9 cellular contexts compared by ENCODE assay signal in the genomic region with DNA sequence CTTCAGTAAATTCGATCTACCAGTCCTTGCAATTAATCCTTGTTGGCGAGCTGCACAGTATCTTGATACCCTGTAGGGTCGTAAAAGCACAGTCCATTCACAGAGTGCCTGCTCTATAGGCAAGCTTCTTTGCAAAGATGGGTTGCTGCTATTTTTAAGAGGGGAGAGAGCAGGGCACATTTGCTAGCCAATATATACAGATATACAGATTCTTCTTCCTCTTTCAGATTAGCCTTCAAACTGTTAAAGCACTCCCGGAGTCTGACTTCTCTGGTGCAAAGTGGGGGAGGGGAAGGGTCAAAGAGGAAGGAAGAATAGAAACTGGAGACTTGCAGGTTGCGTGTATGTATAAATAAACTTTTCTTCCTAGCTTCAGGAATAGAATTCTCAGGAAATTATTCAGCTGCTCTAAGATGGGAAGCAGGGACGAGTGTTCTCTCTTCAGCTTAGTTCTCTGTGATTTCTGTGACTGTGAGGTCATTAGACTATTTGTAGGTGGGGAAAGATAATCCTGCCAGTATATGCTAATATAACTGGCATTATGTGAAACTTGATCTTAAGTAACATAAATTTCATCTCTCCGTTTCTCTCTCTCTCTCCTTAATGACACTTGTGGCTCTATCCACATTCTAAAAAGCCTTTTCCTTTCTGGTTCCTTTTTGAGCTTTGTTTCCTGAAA. TPM values are rescaled to one million over a fixed set of nuclear protein-coding genes. Genes with fewer than 3 reads are reported as not detected.
A peak's percentile ranks its signal among the peaks of the same experiment; 100 is the strongest.
DNase-seq lines count a peak whose midpoint lies in the region; ATAC-seq and TF ChIP-seq lines count a peak whose summit lies in the region.
"Had no signal": no experiment of that assay in that cellular context is flagged by ENCODE, and none has a peak within 500 bp of the region (broad histone marks: within the 10 kb centered on the region; RNA-seq: fewer than 3 reads in every experiment).

A gene with protein sequence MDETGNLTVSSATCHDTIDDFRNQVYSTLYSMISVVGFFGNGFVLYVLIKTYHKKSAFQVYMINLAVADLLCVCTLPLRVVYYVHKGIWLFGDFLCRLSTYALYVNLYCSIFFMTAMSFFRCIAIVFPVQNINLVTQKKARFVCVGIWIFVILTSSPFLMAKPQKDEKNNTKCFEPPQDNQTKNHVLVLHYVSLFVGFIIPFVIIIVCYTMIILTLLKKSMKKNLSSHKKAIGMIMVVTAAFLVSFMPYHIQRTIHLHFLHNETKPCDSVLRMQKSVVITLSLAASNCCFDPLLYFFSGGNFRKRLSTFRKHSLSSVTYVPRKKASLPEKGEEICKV (minus strand): TSS at position 242 of the 679 bp plus-strand sequence. CDS start 53,865 bp downstream, outside the sequence.

- no peak for TF ChIP-seq EP300 in esophagus muscularis mucosa (IDR thresholded peaks at IDR 0.05)

- peak within 1 kb of the TSS; percentile 62 for H3K4me3 ChIP-seq in CD8-positive, alpha-beta memory T cell (ENCODE audit: low read length)
- H3K4me3 ChIP-seq in Loucy (ENCODE audit: low read length, poor library complexity, severe bottlenecking) (peak within 1 kb of the TSS; percentile 73), esophagus muscularis mucosa (peak within 1 kb of the TSS; percentile 43 to 58 (median 52)), WERI-Rb-1 (ENCODE audit: low read depth, low read length) (no peak within 1 kb of the TSS)

- no peaks in the 10 kb centered on the region for H4K20me1 ChIP-seq in Loucy (ENCODE audit: insufficient read depth, low read length, poor library complexity, severe bottlenecking)

- no peaks in the 10 kb centered on the region for H3K36me3 Mint-ChIP-seq in CD8-positive, alpha-beta memory T cell

- no peaks in the 10 kb centered on the region for H3K36me3 ChIP-seq in CD8-positive, alpha-beta memory T cell (ENCODE audit: insufficient read depth, low read length)
- H3K36me3 ChIP-seq in Loucy (ENCODE audit: insufficient read depth, low read length) (no peaks in the 10 kb centered on the region), esophagus muscularis mucosa (no peaks in the 10 kb centered on the region), WERI-Rb-1 (no peaks in the 10 kb centered on the region)
- H3K36me3 ChIP-seq: pancreas had no signal

- peak; percentile 42 for ATAC-seq in GM21360 (IDR thresholded peaks at IDR 0.05; ENCODE audit: unreplicated experiment)

- no peaks in the 10 kb centered on the region for H3K9me2 ChIP-seq in Loucy (replicated peaks; ENCODE audit: low read depth, low read length)

- H2AFZ ChIP-seq in Loucy (ENCODE audit: low read length): peak within 1 kb of the TSS; percentile 79

- H3K27me3 ChIP-seq in CD8-positive, alpha-beta memory T cell (ENCODE audit: insufficient read depth, low read length, poor library complexity, severe bottlenecking): no peaks in the 10 kb centered on the region
- H3K27me3 ChIP-seq in Loucy (ENCODE audit: insufficient read depth, low read length, poor library complexity, severe bottlenecking) (no peaks in the 10 kb centered on the region), esophagus muscularis mucosa (no peaks in the 10 kb centered on the region), WERI-Rb-1 (ENCODE audit: insufficient read depth, low read depth, severe bottlenecking) (peaks cover 25% of the 10 kb centered on the region)

- peak within 1 kb of the TSS; percentile 80 for H3K4me2 ChIP-seq in Loucy (ENCODE audit: low read depth, low read length, poor library complexity, severe bottlenecking)

- no peak for TF ChIP-seq CTCF in Loucy (conservative IDR thresholded peaks at IDR 0.05; ENCODE audit: low read length)
- no peak for TF ChIP-seq CTCF in esophagus muscularis mucosa (IDR thresholded peaks at IDR 0.05)
- no peak for TF ChIP-seq CTCF in WERI-Rb-1 (IDR thresholded peaks at IDR 0.05; ENCODE audit: low read depth, low read length)

- peaks cover 3% of the 10 kb centered on the region; the same call in 1 of the 2 replicates for H3K79me2 ChIP-seq in Loucy (ENCODE audit: insufficient read depth, low read length)

- no peaks in the 10 kb centered on the region for H3K9me3 Mint-ChIP-seq in CD8-positive, alpha-beta memory T cell

- H3K27ac ChIP-seq in CD8-positive, alpha-beta memory T cell (ENCODE audit: low read depth, low read length): no peak within 1 kb of the TSS
- peak within 1 kb of the TSS; percentile 68 to 78 (median 73) for H3K27ac ChIP-seq in esophagus muscularis mucosa (replicated peaks in 1 of 4)
- no peak within 1 kb of the TSS for H3K27ac ChIP-seq in WERI-Rb-1
- H3K27ac ChIP-seq: pancreas had no signal

- peak within 1 kb of the TSS in 1 of 8 donors; percentile 3 for H3K27ac Mint-ChIP-seq in CD8-positive, alpha-beta memory T cell

- H3K9ac ChIP-seq in Loucy (ENCODE audit: low read depth, low read length, poor library complexity, severe bottlenecking): peak within 1 kb of the TSS; percentile 77

- peaks cover 16% of the 10 kb centered on the region for H3K4me1 ChIP-seq in CD8-positive, alpha-beta memory T cell (ENCODE audit: insufficient read depth, low read length)
- H3K4me1 ChIP-seq in Loucy (ENCODE audit: insufficient read depth, low read length, poor library complexity, severe bottlenecking) (peaks cover 82% of the 10 kb centered on the region), esophagus muscularis mucosa (peaks cover 0 to 52% (median 25%) of the 10 kb centered on the region in 4 donors)
- H3K4me1 ChIP-seq: pancreas had no signal

- TF ChIP-seq POLR2A in esophagus muscularis mucosa (IDR thresholded peaks at IDR 0.05; ENCODE audit: low read depth): no peak

- peaks cover under 1% of the 10 kb centered on the region; the same call in 1 of the 2 replicates for H3F3A ChIP-seq in Loucy (ENCODE audit: low read depth)

- CTCF ChIA-PET in CD8-positive, alpha-beta memory T cell (lab: Charles Lee): no interaction called here

- intact Hi-C loops in esophagus muscularis mucosa (cut with DNase I): no loop called here

- H3K27me3 Mint-ChIP-seq in CD8-positive, alpha-beta memory T cell: peaks cover 0 to 3% of the 10 kb centered on the region in 2 donors

- H3K4me3 Mint-ChIP-seq in CD8-positive, alpha-beta memory T cell: peak within 1 kb of the TSS in 6 of 7 donors; percentile 3 to 54 (median 28)

- 17% methylated on average over 7 of the region's 7 CpGs for WGBS in esophagus muscularis mucosa

- no peaks in the 10 kb centered on the region for H3K9me3 ChIP-seq in CD8-positive, alpha-beta memory T cell (ENCODE audit: low read length)
- no peaks in the 10 kb centered on the region for H3K9me3 ChIP-seq in Loucy (ENCODE audit: insufficient read depth, low read depth, low read length)
- H3K9me3 ChIP-seq in esophagus muscularis mucosa: no peaks in the 10 kb centered on the region
- no peaks in the 10 kb centered on the region for H3K9me3 ChIP-seq in WERI-Rb-1 (ENCODE audit: severe bottlenecking)
- H3K9me3 ChIP-seq: pancreas had no signal

- POLR2A ChIA-PET in CD8-positive, alpha-beta memory T cell (lab: Charles Lee): no interaction called here

- H3K4me1 Mint-ChIP-seq in CD8-positive, alpha-beta memory T cell: peaks cover 28 to 55% (median 42%) of the 10 kb centered on the region in 3 donors

- DNase-seq in CD8-positive, alpha-beta memory T cell: no peak
- DNase-seq in esophagus muscularis mucosa (ENCODE audit: extremely low spot score) (no peak), NCI-H128 (lab: John Stamatoyannopoulos, UW; ENCODE audit: unreplicated experiment) (no peak), HT-29 (ENCODE audit: low spot score) (no peak), NCI-H2227 treated with DMSO at 0.1 percent for 48 hours (lab: John Stamatoyannopoulos, UW) (no peak), WERI-Rb-1 (no peak)
- DNase-seq: pancreas had no signal

RNA-seq across cellular contexts. Expression of the gene that starts here (rescaled TPM):
- under 1 TPM; 0.27 to 0.31 TPM for total RNA-seq in CD8-positive, alpha-beta memory T cell
- 2.6 TPM for polyA plus RNA-seq in CD8-positive, alpha-beta memory T cell
- total RNA-seq in esophagus muscularis mucosa: 10 to 100 TPM; 19.6 to 32.4 (median 25.5) TPM
- total RNA-seq in HT-29 (2014; rRNA removed; shearing (Covaris generic)): not detected in 2 replicates

Comparison
In these comparisons a context has a peak if more than half of its experiments do, and no peak if none do; other contexts are left out.
1. RNA of the gene that starts here (total RNA-seq): 19.6 to 32.4 TPM in esophagus muscularis mucosa; 0.27 to 0.31 TPM in CD8-positive, alpha-beta memory T cell and not detected in HT-29; every median in the first group is over 10 times any median in the second.
2. H3K27ac ChIP-seq: peak in esophagus muscularis mucosa (4 of 4); none in CD8-positive, alpha-beta memory T cell (single experiment) and WERI-Rb-1 (single experiment).